10 cellular contexts compared by ENCODE assay signal in genomic region chr11:114147389-114148382, GRCh38.
DNase-seq lines count a peak whose midpoint lies in the region; ATAC-seq lines count a peak whose summit lies in the region.
"Had no signal": no experiment of that assay in that cellular context is flagged by ENCODE, and none has a peak within 500 bp of the region (broad histone marks: within the 10 kb centered on the region; RNA-seq: fewer than 3 reads in every experiment).

No MANE protein-coding gene starts in this region.

- peaks cover 2% of the 10 kb centered on the region for H3K36me3 Mint-ChIP-seq in central memory CD8-positive, alpha-beta T cell (ENCODE audit: insufficient read depth)
- H3K36me3 Mint-ChIP-seq in stimulated activated naive B cell treated with anti-CD40 and anti-IgM and Interleukin-4, amounts not matched to agents 10 μg/mL and 1 μg/mL and 100 μg/mL, for 72 hours, result no peaks in the 10 kb centered on the region
- H3K36me3 Mint-ChIP-seq in activated CD4-positive, alpha-beta T cell treated with anti-CD3 and anti-CD28 coated beads, Interleukin-2, amount 10 ng/mL, durations not matched to agents 7 days and 5 days (ENCODE audit: low read depth), result no peaks in the 10 kb centered on the region
- H3K36me3 Mint-ChIP-seq: mesothelial cell of epicardium had no signal

- H3K9me3 ChIP-seq in HAP-1, result no peaks in the 10 kb centered on the region

- no peaks in the 10 kb centered on the region for H3K36me3 ChIP-seq in HAP-1 (replicated peaks)

- H3K4me1 Mint-ChIP-seq in central memory CD8-positive, alpha-beta T cell, result peaks cover 29% of the 10 kb centered on the region
- H3K4me1 Mint-ChIP-seq in stimulated activated naive B cell treated with anti-CD40 and anti-IgM and Interleukin-4, amounts not matched to agents 10 μg/mL and 1 μg/mL and 100 μg/mL, for 72 hours, result peaks cover 36 to 72% of the 10 kb centered on the region in 2 donors
- peaks cover 8% of the 10 kb centered on the region for H3K4me1 Mint-ChIP-seq in activated CD4-positive, alpha-beta T cell treated with anti-CD3 and anti-CD28 coated beads, Interleukin-2, amount 10 ng/mL, durations not matched to agents 7 days and 5 days

- peaks cover 5% of the 10 kb centered on the region; the same call in 1 of the 2 replicates for H3K27me3 ChIP-seq in HAP-1 (ENCODE audit: low read depth)

- in situ Hi-C loops in HAP-1 (cut with MboI; ENCODE audit: low sequenced_read_pairs), result no loop called here

- peak; percentile 25 to 52 for DNase-seq in HAP-1 (ENCODE audit: low spot score in 2 of 2)
- no peak for DNase-seq in central memory CD8-positive, alpha-beta T cell (ENCODE audit: low spot score in 2 of 2)
- DNase-seq in left lobe of liver (ENCODE audit: low spot score), result no peak
- DNase-seq in stimulated activated naive B cell treated with anti-CD40 and anti-IgM and Interleukin-4, amounts not matched to agents 10 μg/mL and 1 μg/mL and 100 μg/mL, for 72 hours, result no peak
- no peak for DNase-seq in activated CD4-positive, alpha-beta T cell treated with anti-CD3 and anti-CD28 coated beads, Interleukin-2, amount 10 ng/mL, durations not matched to agents 7 days and 5 days
- DNase-seq: activated naive CD4-positive, alpha-beta T cell treated with Interleukin-2 at 50 U/mL for 16 hours had no signal

- POLR2A ChIA-PET in activated CD4-positive, alpha-beta T cell treated with anti-CD3 and anti-CD28 coated beads, Interleukin-2, amount 10 ng/mL, durations not matched to agents 7 days and 5 days (lab: Charles Lee), result no interaction called here

- ATAC-seq in central memory CD8-positive, alpha-beta T cell (replicated peaks; ENCODE audit: extremely low read depth, poor library complexity, severe bottlenecking), result peak; percentile 40
- ATAC-seq in left lobe of liver (peak; percentile 36), GM21529 (IDR thresholded peaks at IDR 0.05; ENCODE audit: unreplicated experiment) (no peak), HG03095 (IDR thresholded peaks at IDR 0.05; ENCODE audit: unreplicated experiment) (no peak), HG03135 (IDR thresholded peaks at IDR 0.05; ENCODE audit: unreplicated experiment) (no peak)
- no peak for ATAC-seq in stimulated activated naive B cell treated with anti-CD40 and anti-IgM and Interleukin-4, amounts not matched to agents 10 μg/mL and 1 μg/mL and 100 μg/mL, for 72 hours (replicated peaks)

- no peak overlapping the region for H3K4me3 ChIP-seq in HAP-1

- H3K9me3 Mint-ChIP-seq in central memory CD8-positive, alpha-beta T cell, result no peaks in the 10 kb centered on the region
- no peaks in the 10 kb centered on the region for H3K9me3 Mint-ChIP-seq in stimulated activated naive B cell treated with anti-CD40 and anti-IgM and Interleukin-4, amounts not matched to agents 10 μg/mL and 1 μg/mL and 100 μg/mL, for 72 hours
- H3K9me3 Mint-ChIP-seq in activated CD4-positive, alpha-beta T cell treated with anti-CD3 and anti-CD28 coated beads, Interleukin-2, amount 10 ng/mL, durations not matched to agents 7 days and 5 days, result peaks cover 4% of the 10 kb centered on the region
- H3K9me3 Mint-ChIP-seq: mesothelial cell of epicardium had no signal

- CTCF ChIA-PET in activated CD4-positive, alpha-beta T cell treated with anti-CD3 and anti-CD28 coated beads, Interleukin-2, amount 10 ng/mL, durations not matched to agents 7 days and 5 days (lab: Charles Lee), result interaction anchor here (0.6 to 1.2 kb wide), 2 partner anchors 18 to 69 kb away, joined by 3 read pairs; no protein-coding TSS in a partner anchor

- H3K27me3 Mint-ChIP-seq in central memory CD8-positive, alpha-beta T cell, result no peaks in the 10 kb centered on the region
- no peaks in the 10 kb centered on the region for H3K27me3 Mint-ChIP-seq in stimulated activated naive B cell treated with anti-CD40 and anti-IgM and Interleukin-4, amounts not matched to agents 10 μg/mL and 1 μg/mL and 100 μg/mL, for 72 hours
- peaks cover 11% of the 10 kb centered on the region for H3K27me3 Mint-ChIP-seq in activated CD4-positive, alpha-beta T cell treated with anti-CD3 and anti-CD28 coated beads, Interleukin-2, amount 10 ng/mL, durations not matched to agents 7 days and 5 days

- no peak overlapping the region for H3K4me3 Mint-ChIP-seq in central memory CD8-positive, alpha-beta T cell
- H3K4me3 Mint-ChIP-seq in stimulated activated naive B cell treated with anti-CD40 and anti-IgM and Interleukin-4, amounts not matched to agents 10 μg/mL and 1 μg/mL and 100 μg/mL, for 72 hours, result no peak overlapping the region
- H3K4me3 Mint-ChIP-seq in activated CD4-positive, alpha-beta T cell treated with anti-CD3 and anti-CD28 coated beads, Interleukin-2, amount 10 ng/mL, durations not matched to agents 7 days and 5 days, result no peak overlapping the region
- H3K4me3 Mint-ChIP-seq: mesothelial cell of epicardium had no signal

- no peaks in the 10 kb centered on the region for H3K4me1 ChIP-seq in HAP-1

- H3K27ac Mint-ChIP-seq in central memory CD8-positive, alpha-beta T cell (ENCODE audit: low read depth), result no peak overlapping the region
- H3K27ac Mint-ChIP-seq in stimulated activated naive B cell treated with anti-CD40 and anti-IgM and Interleukin-4, amounts not matched to agents 10 μg/mL and 1 μg/mL and 100 μg/mL, for 72 hours, result peak overlapping the region; percentile 42
- no peak overlapping the region for H3K27ac Mint-ChIP-seq in activated CD4-positive, alpha-beta T cell treated with anti-CD3 and anti-CD28 coated beads, Interleukin-2, amount 10 ng/mL, durations not matched to agents 7 days and 5 days
- H3K27ac Mint-ChIP-seq: mesothelial cell of epicardium had no signal

Comparison
In these comparisons a context has a peak if more than half of its experiments do, and no peak if none do; other contexts are left out.
1. DNase-seq: peak in HAP-1 (2 of 2); none in central memory CD8-positive, alpha-beta T cell (0 of 2), left lobe of liver (single experiment), stimulated activated naive B cell treated with anti-CD40 and anti-IgM and Interleukin-4, amounts not matched to agents 10 μg/mL and 1 μg/mL and 100 μg/mL, for 72 hours (single experiment) and activated CD4-positive, alpha-beta T cell treated with anti-CD3 and anti-CD28 coated beads, Interleukin-2, amount 10 ng/mL, durations not matched to agents 7 days and 5 days (single experiment).
2. ATAC-seq: peak in central memory CD8-positive, alpha-beta T cell (single experiment) and left lobe of liver (single experiment); none in stimulated activated naive B cell treated with anti-CD40 and anti-IgM and Interleukin-4, amounts not matched to agents 10 μg/mL and 1 μg/mL and 100 μg/mL, for 72 hours (0 of 2), GM21529 (single experiment), HG03095 (single experiment) and HG03135 (single experiment).